Comparison of ENCODE assay signal across 21 cellular contexts in genomic region chr1:205395616-205396015, GRCh38.
"Had no signal": no experiment of that assay in that cellular context is flagged by ENCODE, and none has a peak within 500 bp of the region (broad histone marks: within the 10 kb centered on the region; RNA-seq: fewer than 3 reads in every experiment).

No MANE protein-coding gene starts in this region.

- DNase-seq: stimulated activated CD4-positive, alpha-beta T cell treated with anti-CD3 and anti-CD28 coated beads, Interleukin-2, amount 100 ng/mL, for 48 hours; stimulated activated CD4-positive, alpha-beta T cell treated with anti-CD3 and anti-CD28 coated beads, Interleukin-4, amount 100 ng/mL, for 1 hour; stimulated activated CD4-positive, alpha-beta T cell treated with anti-CD3 and anti-CD28 coated beads, Interleukin-4, amount 100 ng/mL, for 24 hours; stimulated activated CD4-positive, alpha-beta T cell treated with anti-CD3 and anti-CD28 coated beads, Interleukin-4, amount 100 ng/mL, for 4 hours; stimulated activated CD8-positive, alpha-beta memory T cell treated with anti-CD3 and anti-CD28 coated beads, Interleukin-4, amount 100 ng/mL, for 48 hours; stimulated activated naive B cell treated with anti-CD40 and anti-IgM and Interleukin-4, amounts not matched to agents 10 μg/mL and 1 μg/mL and 100 μg/mL, for 72 hours; stimulated activated naive CD4-positive, alpha-beta T cell; stimulated activated naive CD4-positive, alpha-beta T cell treated with Interleukin-2 at 50 U/mL for 16 hours; stimulated activated naive CD8-positive, alpha-beta T cell treated with anti-CD3 and anti-CD28 coated beads, Interleukin-15, amount 100 ng/mL, for 72 hours; stimulated activated naive CD8-positive, alpha-beta T cell treated with anti-CD3 and anti-CD28 coated beads, Interleukin-15, Interleukin-2, amounts not matched to agents 100 U/mL and 50 U/mL, for 24 hours; stomach; substantia nigra; testis; thyroid gland; tibial artery; transverse colon; trophoblast cell; upper lobe of left lung; upper lobe of right lung; uterus had no signal

- FAIRE-seq: urothelium cell line had no signal
